ENCODE assay signal across 1 cellular context in genomic region chr17:55265434-55266021, GRCh38.
TF ChIP-seq lines count a peak whose summit lies in the region.

No MANE protein-coding gene starts in this region.

TF ChIP-seq in K562, 482 proteins besides CTCF, POLR2A, EP300 and RAD21 (continued from another document):
- TF ChIP-seq, protein P1, sequence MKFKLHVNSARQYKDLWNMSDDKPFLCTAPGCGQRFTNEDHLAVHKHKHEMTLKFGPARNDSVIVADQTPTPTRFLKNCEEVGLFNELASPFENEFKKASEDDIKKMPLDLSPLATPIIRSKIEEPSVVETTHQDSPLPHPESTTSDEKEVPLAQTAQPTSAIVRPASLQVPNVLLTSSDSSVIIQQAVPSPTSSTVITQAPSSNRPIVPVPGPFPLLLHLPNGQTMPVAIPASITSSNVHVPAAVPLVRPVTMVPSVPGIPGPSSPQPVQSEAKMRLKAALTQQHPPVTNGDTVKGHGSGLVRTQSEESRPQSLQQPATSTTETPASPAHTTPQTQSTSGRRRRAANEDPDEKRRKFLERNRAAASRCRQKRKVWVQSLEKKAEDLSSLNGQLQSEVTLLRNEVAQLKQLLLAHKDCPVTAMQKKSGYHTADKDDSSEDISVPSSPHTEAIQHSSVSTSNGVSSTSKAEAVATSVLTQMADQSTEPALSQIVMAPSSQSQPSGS (CRISPR knock-in tag; IDR thresholded peaks at IDR 0.05): no peak
- TF ChIP-seq KAT7 (CRISPR knock-in tag; IDR thresholded peaks at IDR 0.05; ENCODE audit: borderline replicate concordance): no peak
- TF ChIP-seq ZFP1 (CRISPR knock-in tag; IDR thresholded peaks at IDR 0.05): no peak
- TF ChIP-seq ZNF174 (CRISPR knock-in tag; IDR thresholded peaks at IDR 0.05): no peak
- no peak for TF ChIP-seq HINFP (tag; conservative IDR thresholded peaks at IDR 0.05; ENCODE audit: low read depth)
- TF ChIP-seq MIER1 (IDR thresholded peaks at IDR 0.05; ENCODE audit: low read depth): no peak
- no peak for TF ChIP-seq CBX8 (IDR thresholded peaks at IDR 0.05; ENCODE audit: borderline replicate concordance, extremely low read depth, low read depth, low read length, poor library complexity, severe bottlenecking)
- no peak for TF ChIP-seq SRSF7 (optimal IDR thresholded peaks at IDR 0.05; ENCODE audit: low read depth, low read length)
- TF ChIP-seq UBTF (IDR thresholded peaks at IDR 0.05; ENCODE audit: borderline replicate concordance in 1 of 2, low read depth in 2 of 2, low read length in 2 of 2): no peak
